Comparison of ENCODE assay signal across 10 cellular contexts in genomic region chr3:99114565-99115291, GRCh38.
DNase-seq lines count a peak whose midpoint lies in the region; ATAC-seq and TF ChIP-seq lines count a peak whose summit lies in the region.
"Had no signal": no experiment of that assay in that cellular context is flagged by ENCODE, and none has a peak within 500 bp of the region (broad histone marks: within the 10 kb centered on the region; RNA-seq: fewer than 3 reads in every experiment).

No MANE protein-coding gene starts in this region.

- H3K36me3 ChIP-seq in suprapubic skin: no peaks in the 10 kb centered on the region

- 85% methylated on average over 7 of the region's 9 CpGs for WGBS in suprapubic skin

- no peaks in the 10 kb centered on the region for H3K27me3 ChIP-seq in suprapubic skin

- TF ChIP-seq POLR2A in suprapubic skin (IDR thresholded peaks at IDR 0.05): no peak

- no peaks in the 10 kb centered on the region for H3K9me3 ChIP-seq in suprapubic skin

- DNase-seq in Daoy (ENCODE audit: low read depth) (peak; percentile 63), HuH-7 (ENCODE audit: low spot score) (peak; percentile 15), astrocyte of the hippocampus (ENCODE audit: low read depth, low spot score) (peak; percentile 51), lung microvascular endothelial cell (ENCODE audit: low read depth in 2 of 2) (peak; percentile 80 to 83), suprapubic skin (ENCODE audit: low spot score in 2 of 2) (no peak)
- DNase-seq in stimulated activated naive CD4-positive, alpha-beta T cell treated with Interleukin-2 at 50 U/mL for 16 hours (lab: John Stamatoyannopoulos, UW): no peak
- no peak for DNase-seq in stimulated activated CD4-positive, alpha-beta T cell treated with anti-CD3 and anti-CD28 coated beads, Interleukin-12 subunit alpha, Interleukin-12 subunit beta, amount 100 ng/mL, for 4 hours
- DNase-seq: activated naive CD4-positive, alpha-beta T cell treated with Interleukin-2 at 50 U/mL for 16 hours; NCI-H2081 treated with DMSO at 0.1 percent for 48 hours had no signal

- H3K27ac ChIP-seq in suprapubic skin: no peak overlapping the region

- TF ChIP-seq CTCF in suprapubic skin (IDR thresholded peaks at IDR 0.05): no peak

- no peak for TF ChIP-seq EP300 in suprapubic skin (IDR thresholded peaks at IDR 0.05)

- H3K4me1 ChIP-seq in suprapubic skin: no peaks in the 10 kb centered on the region

- no peak overlapping the region for H3K4me3 ChIP-seq in suprapubic skin

- ATAC-seq in HG03159 (IDR thresholded peaks at IDR 0.05; ENCODE audit: unreplicated experiment): no peak

Comparison
In these comparisons a context has a peak if more than half of its experiments do, and no peak if none do; other contexts are left out.
1. DNase-seq: peak in Daoy (single experiment), HuH-7 (single experiment), astrocyte of the hippocampus (single experiment) and lung microvascular endothelial cell (2 of 2); none in suprapubic skin (0 of 2), stimulated activated naive CD4-positive, alpha-beta T cell treated with Interleukin-2 at 50 U/mL for 16 hours (single experiment) and stimulated activated CD4-positive, alpha-beta T cell treated with anti-CD3 and anti-CD28 coated beads, Interleukin-12 subunit alpha, Interleukin-12 subunit beta, amount 100 ng/mL, for 4 hours (single experiment).